ENCODE assay signal across 12 cellular contexts in genomic region chr1:10045480-10046355, GRCh38. TPM values are rescaled to one million over a fixed set of nuclear protein-coding genes. Genes with fewer than 3 reads are reported as not detected.
A peak's percentile ranks its signal among the peaks of the same experiment; 100 is the strongest.
DNase-seq lines count a peak whose midpoint lies in the region; ATAC-seq and TF ChIP-seq lines count a peak whose summit lies in the region.
"Had no signal": no experiment of that assay in that cellular context is flagged by ENCODE, and none has a peak within 500 bp of the region (broad histone marks: within the 10 kb centered on the region; RNA-seq: fewer than 3 reads in every experiment).

No MANE protein-coding gene starts in this region.

- H3K27ac Mint-ChIP-seq in endodermal cell, result peak overlapping the region; percentile 27
- no peak overlapping the region for H3K27ac Mint-ChIP-seq in activated naive CD8-positive, alpha-beta T cell treated with anti-CD3 and anti-CD28 coated beads for 36 hours
- H3K27ac Mint-ChIP-seq: T-helper 1 cell treated with Interleukin-12 subunit alpha and Interleukin-12 subunit beta and Interleukin-4 antibody, amounts not matched to agents 30 μg/mL and 1 μg/mL, for 36 hours had no signal

- no peaks in the 10 kb centered on the region for H3K9me3 Mint-ChIP-seq in endodermal cell
- H3K9me3 Mint-ChIP-seq in activated naive CD8-positive, alpha-beta T cell treated with anti-CD3 and anti-CD28 coated beads for 36 hours, result no peaks in the 10 kb centered on the region
- H3K9me3 Mint-ChIP-seq: T-helper 1 cell treated with Interleukin-12 subunit alpha and Interleukin-12 subunit beta and Interleukin-4 antibody, amounts not matched to agents 30 μg/mL and 1 μg/mL, for 36 hours had no signal

- H3K36me3 Mint-ChIP-seq in endodermal cell (ENCODE audit: low read depth), result peaks cover 31% of the 10 kb centered on the region
- H3K36me3 Mint-ChIP-seq in activated naive CD8-positive, alpha-beta T cell treated with anti-CD3 and anti-CD28 coated beads for 36 hours, result peaks cover 8% of the 10 kb centered on the region

- H3K27me3 ChIP-seq in endodermal cell (ENCODE audit: control insufficient read depth, insufficient read depth, low read length, poor library complexity, severe bottlenecking), result no peaks in the 10 kb centered on the region
- no peaks in the 10 kb centered on the region for H3K27me3 ChIP-seq in effector memory CD4-positive, alpha-beta T cell (replicated peaks; ENCODE audit: control insufficient read depth, insufficient read depth, low read length, poor library complexity, severe bottlenecking)
- H3K27me3 ChIP-seq: upper lobe of left lung had no signal

- H3K4me1 Mint-ChIP-seq in endodermal cell, result peaks cover 23% of the 10 kb centered on the region
- peaks cover 20% of the 10 kb centered on the region for H3K4me1 Mint-ChIP-seq in activated naive CD8-positive, alpha-beta T cell treated with anti-CD3 and anti-CD28 coated beads for 36 hours

- no peak overlapping the region for H3K4me3 ChIP-seq in endodermal cell (ENCODE audit: low read length)
- no peak overlapping the region for H3K4me3 ChIP-seq in effector memory CD4-positive, alpha-beta T cell (ENCODE audit: insufficient read depth, low read depth, low read length, poor library complexity, severe bottlenecking)
- H3K4me3 ChIP-seq: lower lobe of right lung, upper lobe of left lung had no signal

- H3K4me1 ChIP-seq in endodermal cell (ENCODE audit: control insufficient read depth, insufficient read depth, low read length), result peaks cover 6% of the 10 kb centered on the region
- no peaks in the 10 kb centered on the region for H3K4me1 ChIP-seq in effector memory CD4-positive, alpha-beta T cell (ENCODE audit: control insufficient read depth, insufficient read depth, low read length, poor library complexity, severe bottlenecking)

- no peak overlapping the region for H3K4me3 Mint-ChIP-seq in endodermal cell
- H3K4me3 Mint-ChIP-seq in activated naive CD8-positive, alpha-beta T cell treated with anti-CD3 and anti-CD28 coated beads for 36 hours, result no peak overlapping the region
- H3K4me3 Mint-ChIP-seq: T-helper 1 cell treated with Interleukin-12 subunit alpha and Interleukin-12 subunit beta and Interleukin-4 antibody, amounts not matched to agents 30 μg/mL and 1 μg/mL, for 36 hours had no signal

- H3K9ac ChIP-seq in endodermal cell (ENCODE audit: extremely low read depth, low read length, poor library complexity, severe bottlenecking), result no peak overlapping the region

- H3K27ac ChIP-seq in endodermal cell (ENCODE audit: low read depth, low read length), result no peak overlapping the region
- H3K27ac ChIP-seq in effector memory CD4-positive, alpha-beta T cell (ENCODE audit: insufficient read depth, low read length, poor library complexity, severe bottlenecking), result no peak overlapping the region
- H3K27ac ChIP-seq: lower lobe of right lung had no signal

- ATAC-seq in Right ventricle myocardium inferior, result peak; percentile 49

- no peaks in the 10 kb centered on the region for H3K9me3 ChIP-seq in endodermal cell (ENCODE audit: control insufficient read depth, low read length)
- no peaks in the 10 kb centered on the region for H3K9me3 ChIP-seq in effector memory CD4-positive, alpha-beta T cell (ENCODE audit: control insufficient read depth, low read length)
- H3K9me3 ChIP-seq: lower lobe of right lung, upper lobe of left lung had no signal

- intact Hi-C loops in Right ventricle myocardium inferior (cut with DNase I), result no loop called here
- intact Hi-C loops in cardiac septum (cut with DNase I), result no loop called here

- TF ChIP-seq CTCF in endodermal cell (conservative IDR thresholded peaks at IDR 0.05), result no peak

- H3K36me3 ChIP-seq in endodermal cell (ENCODE audit: control insufficient read depth, insufficient read depth, low read length), result no peaks in the 10 kb centered on the region
- peaks cover 6% of the 10 kb centered on the region for H3K36me3 ChIP-seq in effector memory CD4-positive, alpha-beta T cell (ENCODE audit: control insufficient read depth, insufficient read depth, low read length)

- 93 to 98% methylated on average over 6 to 8 of the region's 8 CpGs for WGBS in endodermal cell (ENCODE audit: insufficient coverage in 1 of 2, insufficient read length in 1 of 2), 2 experiments

- no peaks in the 10 kb centered on the region for H3K27me3 Mint-ChIP-seq in endodermal cell (ENCODE audit: insufficient read depth)
- H3K27me3 Mint-ChIP-seq in activated naive CD8-positive, alpha-beta T cell treated with anti-CD3 and anti-CD28 coated beads for 36 hours, result no peaks in the 10 kb centered on the region

- no peak for DNase-seq in Right ventricle myocardium inferior (ENCODE audit: missing footprints)
- DNase-seq in cardiac septum (ENCODE audit: low spot score), result no peak
- DNase-seq in endodermal cell, result no peak
- DNase-seq in mucosa of gallbladder (ENCODE audit: low spot score), result peak; percentile 21
- DNase-seq in stimulated activated CD4-positive, alpha-beta T cell treated with anti-CD3 and anti-CD28 coated beads, Interleukin-15, amount 100 ng/mL, for 24 hours, result no peak
- DNase-seq in activated naive CD8-positive, alpha-beta T cell treated with anti-CD3 and anti-CD28 coated beads for 36 hours, result no peak
- no peak for DNase-seq in stimulated activated CD4-positive, alpha-beta T cell treated with anti-CD3 and anti-CD28 coated beads, Interleukin-2, amount 100 ng/mL, for 24 hours
- DNase-seq in effector memory CD4-positive, alpha-beta T cell, result no peak
- DNase-seq: lower lobe of right lung, NCI-H2029 treated with DMSO at 0.1 percent for 48 hours had no signal

RNA-seq across cellular contexts. Expression of gene UBE4B, which starts 13.0 kb away (rescaled TPM):
- total RNA-seq in Right ventricle myocardium inferior (66.4 TPM), cardiac septum (62.1 TPM), endodermal cell (10 to 100 TPM; 62.7 to 73.3 TPM), mucosa of gallbladder (40.6 TPM)
- 45.2 TPM for polyA plus RNA-seq in endodermal cell (2013, experiment 1 of 2)
- polyA plus RNA-seq in endodermal cell (2013, experiment 2 of 2), result 41.2 TPM
- total RNA-seq in activated naive CD8-positive, alpha-beta T cell treated with anti-CD3 and anti-CD28 coated beads for 36 hours, result 10 to 100 TPM; 32.9 to 35.9 TPM

RNA-seq across cellular contexts. Expression of gene RBP7, which starts 48.7 kb away (rescaled TPM):
- total RNA-seq in Right ventricle myocardium inferior (39.3 TPM), cardiac septum (7.4 TPM), endodermal cell (1 to 10 TPM in 1 of 2 donors, under 1 TPM in 1; 0.77 to 2.6 TPM), mucosa of gallbladder (8.7 TPM)
- polyA plus RNA-seq in endodermal cell (2013, experiment 1 of 2), result not detected
- polyA plus RNA-seq in endodermal cell (2013, experiment 2 of 2), result not detected
- not detected for total RNA-seq in activated naive CD8-positive, alpha-beta T cell treated with anti-CD3 and anti-CD28 coated beads for 36 hours
